ENCODE assay signal across 1 cellular context in the genomic region with DNA sequence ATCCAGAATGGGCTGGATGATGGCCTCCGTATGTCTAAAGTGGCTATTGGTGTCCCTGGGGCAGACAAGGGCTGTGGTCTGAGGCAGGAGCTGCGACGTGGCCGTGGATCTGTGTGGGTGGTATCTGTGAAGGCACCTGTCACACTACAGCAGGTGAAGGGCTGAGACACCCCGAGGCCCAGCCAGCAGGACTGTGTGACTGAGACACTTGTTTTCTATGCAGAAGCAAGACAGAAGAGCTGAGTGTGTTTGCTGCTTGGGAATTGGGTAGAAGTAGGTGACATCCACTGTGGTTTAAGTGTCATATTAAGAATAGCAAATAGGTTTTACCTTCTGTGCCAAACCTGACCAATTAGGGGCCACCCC.
TF ChIP-seq lines count a peak whose summit lies in the region.

No MANE protein-coding gene starts in this region.

TF ChIP-seq in SK-N-SH, 30 proteins besides CTCF, POLR2A, EP300 and RAD21 (continued from another document):
- TF ChIP-seq, protein P1, sequence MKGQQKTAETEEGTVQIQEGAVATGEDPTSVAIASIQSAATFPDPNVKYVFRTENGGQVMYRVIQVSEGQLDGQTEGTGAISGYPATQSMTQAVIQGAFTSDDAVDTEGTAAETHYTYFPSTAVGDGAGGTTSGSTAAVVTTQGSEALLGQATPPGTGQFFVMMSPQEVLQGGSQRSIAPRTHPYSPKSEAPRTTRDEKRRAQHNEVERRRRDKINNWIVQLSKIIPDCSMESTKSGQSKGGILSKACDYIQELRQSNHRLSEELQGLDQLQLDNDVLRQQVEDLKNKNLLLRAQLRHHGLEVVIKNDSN (IDR thresholded peaks at IDR 0.05; ENCODE audit: borderline replicate concordance, low read depth): no peak
